Comparison of ENCODE assay signal across 8 cellular contexts in genomic region chr19:35994868-35995654, GRCh38. TPM values are rescaled to one million over a fixed set of nuclear protein-coding genes. Genes with fewer than 3 reads are reported as not detected.
DNase-seq lines count a peak whose midpoint lies in the region; FAIRE-seq and TF ChIP-seq lines count a peak whose summit lies in the region.

TSS of gene SDHAF1 (plus strand) at chr19:35995188. CDS start at chr19:35995275, 87 bp downstream.

- TF ChIP-seq CTCF in neural crest cell (conservative IDR thresholded peaks at IDR 0.05) = no peak

- peaks cover 33% of the 10 kb centered on the region for H3K4me1 ChIP-seq in stomach smooth muscle (ENCODE audit: control insufficient read depth, insufficient read depth, low read length)

- peak; percentile 79 for FAIRE-seq in H54 (lab: Jason Lieb, UNC)

- H3K4me3 Mint-ChIP-seq in neural crest cell = peak within 1 kb of the TSS; percentile 87

- H3K4me1 Mint-ChIP-seq in neural crest cell = peaks cover 18% of the 10 kb centered on the region

- peaks cover 10% of the 10 kb centered on the region for H3K27me3 Mint-ChIP-seq in neural crest cell (ENCODE audit: low read depth)

- peaks cover 0 to 2% of the 10 kb centered on the region in 2 donors for H3K36me3 ChIP-seq in stomach smooth muscle (ENCODE audit: control insufficient read depth in 2 of 2, insufficient read depth in 2 of 2, low read length in 2 of 2)

- peak within 1 kb of the TSS; percentile 79 for H3K27ac ChIP-seq in stomach smooth muscle (ENCODE audit: low read length)

- peak within 1 kb of the TSS; percentile 91 for H3K4me3 ChIP-seq in stomach smooth muscle (ENCODE audit: low read length in 2 of 2)

- H3K36me3 Mint-ChIP-seq in neural crest cell (ENCODE audit: low read depth) = no peaks in the 10 kb centered on the region

- H3K9me3 Mint-ChIP-seq in neural crest cell = no peaks in the 10 kb centered on the region

- TF ChIP-seq POLR2A in H54 (IDR thresholded peaks at IDR 0.05; ENCODE audit: low read depth, low read length) = peak; percentile 84

- no peaks in the 10 kb centered on the region for H3K27me3 ChIP-seq in stomach smooth muscle (ENCODE audit: control insufficient read depth in 1 of 2, insufficient read depth in 2 of 2, low read length in 2 of 2)

- peak within 1 kb of the TSS; percentile 84 to 86 for H3K9ac ChIP-seq in stomach smooth muscle (ENCODE audit: low read length in 2 of 2)

- peak within 1 kb of the TSS; percentile 67 for H3K27ac Mint-ChIP-seq in neural crest cell (ENCODE audit: unreplicated experiment)

- H3K9me3 ChIP-seq in stomach smooth muscle (ENCODE audit: control insufficient read depth in 2 of 2, low read length in 2 of 2) = no peaks in the 10 kb centered on the region

- peak; percentile 94 for DNase-seq in ELR (ENCODE audit: low read depth)
- DNase-seq in H54 (ENCODE audit: insufficient read length, low spot score) = peak; percentile 99
- peak; percentile 95 for DNase-seq in M059J (ENCODE audit: low read depth)
- peak; percentile 91 to 93 for DNase-seq in SHP77 (lab: John Stamatoyannopoulos, UW)
- DNase-seq in activated gamma-delta T cell (lab: John Stamatoyannopoulos, UW) = peak; percentile 84
- peak; percentile 75 for DNase-seq in fibroblast of the conjunctiva (ENCODE audit: low read depth)
- DNase-seq in neural crest cell (ENCODE audit: low read depth, low spot score) = peak; percentile 93

RNA-seq across cellular contexts. Expression of gene SDHAF1, which starts in this region (rescaled TPM):
- 32.0 and 40.1 TPM in 2 replicates for total RNA-seq in M059J (2014; rRNA removed; shearing (Covaris generic))
- total RNA-seq in neural crest cell = 16.8 and 17.5 TPM in 2 replicates

Comparison
In these comparisons a context has a peak if more than half of its experiments do, and no peak if none do; other contexts are left out.
1. Peak in every context shown above with its lines: DNase-seq, H3K4me3 ChIP-seq and H3K27ac ChIP-seq.